Comparison of ENCODE assay signal across 27 cellular contexts in genomic region chr1:212463565-212464270, GRCh38. TPM values are rescaled to one million over a fixed set of nuclear protein-coding genes. Genes with fewer than 3 reads are reported as not detected.
DNase-seq lines count a peak whose midpoint lies in the region; ATAC-seq, FAIRE-seq and TF ChIP-seq lines count a peak whose summit lies in the region.
"Had no signal": no experiment of that assay in that cellular context is flagged by ENCODE, and none has a peak within 500 bp of the region (broad histone marks: within the 10 kb centered on the region; RNA-seq: fewer than 3 reads in every experiment).

No MANE protein-coding gene starts in this region.

- H3K4me1 ChIP-seq in HepG2 (ENCODE audit: insufficient read depth, low read length) (peaks cover 23% of the 10 kb centered on the region), Karpas-422 (ENCODE audit: low read length) (peaks cover 22% of the 10 kb centered on the region)
- H3K4me1 ChIP-seq: adrenal gland, BE2C, colonic mucosa, psoas muscle, SJSA1 had no signal

- no peaks in the 10 kb centered on the region for H4K20me1 ChIP-seq in HepG2 (ENCODE audit: insufficient read depth, low read length)
- H4K20me1 ChIP-seq in Karpas-422 (ENCODE audit: insufficient read depth, low read depth, low read length) = no peaks in the 10 kb centered on the region

- WGBS in HepG2 (ENCODE audit: low lambda C conversion rate) = 32% methylated on average over 7 of the region's 7 CpGs

- H3K9me3 ChIP-seq in HepG2 (ENCODE audit: low read length) (no peaks in the 10 kb centered on the region), Karpas-422 (ENCODE audit: low read length) (no peaks in the 10 kb centered on the region)
- H3K9me3 ChIP-seq: adrenal gland, BE2C, colonic mucosa, esophagus muscularis mucosa, neutrophil, psoas muscle, SJSA1, thyroid gland had no signal

- no TSS peak for BruUV-seq in HepG2 (replicated peaks; lab: Mats Ljungman, UMichigan)

- H3K9ac ChIP-seq in HepG2 (ENCODE audit: insufficient read depth, low read depth, low read length) (no peak overlapping the region), Karpas-422 (ENCODE audit: low read length) (no peak overlapping the region)

- peaks cover 0 to 14% of the 10 kb centered on the region in 2 experiments; a peak in 1 of 5 replicates for H3K27me3 ChIP-seq in HepG2 (ENCODE audit: control insufficient read depth in 1 of 2, insufficient read depth in 2 of 2, low read length in 2 of 2)
- no peaks in the 10 kb centered on the region for H3K27me3 ChIP-seq in Karpas-422 (ENCODE audit: low read length)
- H3K27me3 ChIP-seq: adrenal gland, BE2C, colonic mucosa, esophagus muscularis mucosa, neutrophil, SJSA1, thyroid gland had no signal

- peak; percentile 18 for ATAC-seq in HepG2
- ATAC-seq in GM21515 (IDR thresholded peaks at IDR 0.05; ENCODE audit: unreplicated experiment) = no peak
- ATAC-seq: left cardiac atrium, psoas muscle had no signal

- TF ChIP-seq EP300 in HepG2 (IDR thresholded peaks at IDR 0.05; ENCODE audit: low read depth in 2 of 2, low read length in 2 of 2) (no peak), HepG2 (CRISPR knock-in tag; IDR thresholded peaks at IDR 0.05; ENCODE audit: borderline replicate concordance) (no peak)

- peak overlapping the region in 1 of 3 experiments; percentile 48; a peak in 1 of 6 replicates for H3K4me3 ChIP-seq in HepG2 (replicated peaks in 1 of 3; ENCODE audit: insufficient read depth in 1 of 3, low read depth in 2 of 3, low read length in 3 of 3)
- H3K4me3 ChIP-seq in Karpas-422 (ENCODE audit: low read length) = no peak overlapping the region
- H3K4me3 ChIP-seq: adrenal gland, colonic mucosa, esophagus muscularis mucosa, psoas muscle, SJSA1, thyroid gland had no signal

- no peaks in the 10 kb centered on the region for H3K79me2 ChIP-seq in HepG2 (ENCODE audit: insufficient read depth, low read length)
- no peaks in the 10 kb centered on the region for H3K79me2 ChIP-seq in Karpas-422 (ENCODE audit: low read length)

- H3K9me2 ChIP-seq in Karpas-422 (replicated peaks; ENCODE audit: insufficient read depth, low read length) = no peaks in the 10 kb centered on the region

- H3K4me2 ChIP-seq in HepG2 (ENCODE audit: low read depth, low read length) (peak overlapping the region; percentile 51), Karpas-422 (ENCODE audit: low read depth, low read length, poor library complexity, severe bottlenecking) (no peak overlapping the region)

- DNase-seq in ELF-1 (ENCODE audit: low read depth, low spot score) = peak; percentile 88
- DNase-seq in HepG2 (ENCODE audit: low spot score) = no peak
- no peak for DNase-seq in Karpas-422
- no peak for DNase-seq in GM10266 (ENCODE audit: extremely low spot score)
- DNase-seq: ACHN; activated CD4-positive, alpha-beta T cell treated with anti-CD3 and anti-CD28 coated beads, Interleukin-2, amount 10 ng/mL, durations not matched to agents 7 days and 5 days; activated naive CD4-positive, alpha-beta T cell treated with Interleukin-2 at 50 U/mL for 16 hours; activated T-cell treated with anti-CD3 and anti-CD28 coated beads, Interleukin-2, amount 50 U/mL, for 48 hours; adrenal gland; BE2C; colonic mucosa; DMS79 treated with DMSO at 0.1 percent for 48 hours; foreskin melanocyte; left cardiac atrium; NCI-H1092 treated with DMSO at 0.1 percent for 48 hours; NCI-H1930; NCI-H2227 treated with DMSO at 0.1 percent for 48 hours; psoas muscle; RPMI8226; thyroid gland had no signal

- no peak for TF ChIP-seq POLR2A in HepG2 (IDR thresholded peaks at IDR 0.05; ENCODE audit: insufficient read depth in 1 of 2, low read depth in 2 of 2, low read length in 2 of 2)

- no peak for FAIRE-seq in HepG2 (lab: Jason Lieb, UNC)
- FAIRE-seq: GM18507 had no signal

- TF ChIP-seq RAD21 in HepG2 (CRISPR knock-in tag; IDR thresholded peaks at IDR 0.05) = no peak

- in situ Hi-C loops in HepG2 (cut with HindIII; ENCODE audit: extremely low pct_ligation_motif_present, low pct_unique_long_range_greater_than_20kb) = no loop called here

- TF ChIP-seq CTCF in HepG2 (CRISPR knock-in tag; IDR thresholded peaks at IDR 0.05) = no peak
- TF ChIP-seq CTCF in GM10266 (IDR thresholded peaks at IDR 0.05; ENCODE audit: control insufficient read depth, insufficient read depth, low read depth, missing control alignments) = no peak

- H3K27ac ChIP-seq in angular gyrus (ENCODE audit: low read depth, low read length) = peak overlapping the region; percentile 17
- H3K27ac ChIP-seq in HepG2 (ENCODE audit: extremely low read length, insufficient read depth, low read length) = no peak overlapping the region
- H3K27ac ChIP-seq in temporal lobe (ENCODE audit: low read depth, low read length) = peak overlapping the region; percentile 96
- H3K27ac ChIP-seq in Karpas-422 (ENCODE audit: low read length) = no peak overlapping the region
- H3K27ac ChIP-seq: adrenal gland, colonic mucosa, esophagus muscularis mucosa, neutrophil, psoas muscle, SJSA1, thyroid gland had no signal

- CTCF ChIA-PET in HepG2 (lab: Yijun Ruan, JAX; ENCODE audit: low intra/inter-chr PET ratio, low total read pairs) = no interaction called here

- POLR2A ChIA-PET in HepG2 (lab: Yijun Ruan, JAX) = no interaction called here

- intact Hi-C loops in HepG2 (cut with micrococcal nuclease; ENCODE audit: unreplicated experiment) = no loop called here

- H3K36me3 ChIP-seq in HepG2 (replicated peaks in 1 of 2; ENCODE audit: control insufficient read depth in 1 of 2, insufficient read depth in 2 of 2, low read length in 2 of 2) = no peaks in the 10 kb centered on the region
- no peaks in the 10 kb centered on the region for H3K36me3 ChIP-seq in Karpas-422 (ENCODE audit: insufficient read depth, low read length)
- H3K36me3 ChIP-seq: adrenal gland, BE2C, colonic mucosa, esophagus muscularis mucosa, neutrophil, SJSA1, thyroid gland had no signal

- no peak overlapping the region for H2AFZ ChIP-seq in HepG2 (ENCODE audit: low read length)
- H2AFZ ChIP-seq in Karpas-422 (ENCODE audit: low read length) = no peak overlapping the region

TF ChIP-seq in HepG2, 621 proteins besides CTCF, POLR2A, EP300 and RAD21 (continues in another document):
- TF ChIP-seq RCOR2 (CRISPR knock-in tag; IDR thresholded peaks at IDR 0.05) (no peak), RFX1 (IDR thresholded peaks at IDR 0.05) (no peak), ARHGAP35 (CRISPR knock-in tag; IDR thresholded peaks at IDR 0.05; ENCODE audit: borderline replicate concordance) (no peak), ZNF530 (CRISPR knock-in tag; IDR thresholded peaks at IDR 0.05; ENCODE audit: low read depth) (no peak), ZNF766 (CRISPR knock-in tag; IDR thresholded peaks at IDR 0.05; ENCODE audit: borderline replicate concordance) (no peak)

RNA-seq across cellular contexts. Expression of gene NENF, which starts 31.0 kb away (rescaled TPM):
- total RNA-seq in HepG2 (2016; rRNA removed; fragmentation: Illumina TruSeq; extraction: Trizol) = 24.7 and 40.4 TPM in 2 replicates
- total RNA-seq in HepG2 (2016; cell fraction: cytosol; rRNA removed; fragmentation: Illumina TruSeq; extraction: Trizol; ENCODE audit: low read depth) = 135 and 145 TPM in 2 replicates
- 21.2 and 39.7 TPM in 2 replicates for total RNA-seq in HepG2 (2016; cell fraction: insoluble cytoplasmic fraction; rRNA removed; fragmentation: Illumina TruSeq; extraction: Trizol)
- 87.8 and 107 TPM in 2 replicates for total RNA-seq in HepG2 (2016; cell fraction: membrane; rRNA removed; fragmentation: Illumina TruSeq; extraction: Trizol)
- 20.0 and 22.0 TPM in 2 replicates for total RNA-seq in HepG2 (2016; cell fraction: nucleus; rRNA removed; fragmentation: Illumina TruSeq; extraction: Trizol)
- 28.7 and 31.7 TPM in 2 replicates for polyA plus RNA-seq in HepG2 (2011; rRNA removed)
- 20.5 and 29.5 TPM in 2 replicates for polyA plus RNA-seq in HepG2 (2011; cell fraction: cytosol; rRNA removed)
- polyA plus RNA-seq in HepG2 (2011; cell fraction: nucleus; rRNA removed) = 8.0 and 8.1 TPM in 2 replicates
- 19.9 and 23.4 TPM in 2 replicates for polyA plus RNA-seq in HepG2 (2012)
- 165 and 182 TPM in 2 replicates for polyA plus RNA-seq in HepG2 (2016; cell fraction: cytosol; fragmentation: Illumina TruSeq; extraction: Trizol; ENCODE audit: low read depth)
- polyA plus RNA-seq in HepG2 (2016; cell fraction: insoluble cytoplasmic fraction; fragmentation: Illumina TruSeq; extraction: Trizol; ENCODE audit: low read depth) = 25.7 and 28.8 TPM in 2 replicates
- 91.1 and 106 TPM in 2 replicates for polyA plus RNA-seq in HepG2 (2016; cell fraction: membrane; fragmentation: Illumina TruSeq; extraction: Trizol; ENCODE audit: low read depth)
- 29.8 and 38.4 TPM in 2 replicates for polyA plus RNA-seq in HepG2 (2016; cell fraction: nucleus; fragmentation: Illumina TruSeq; extraction: Trizol; ENCODE audit: insufficient read depth, low read depth)
- 8.3 and 24.3 TPM in 2 replicates for polyA minus RNA-seq in HepG2 (2011; rRNA and poly(A)+ RNA removed; ENCODE audit: low replicate concordance)
- polyA minus RNA-seq in HepG2 (2011; cell fraction: cytosol; rRNA and poly(A)+ RNA removed) = 6.0 and 6.8 TPM in 2 replicates
- polyA minus RNA-seq in HepG2 (2011; cell fraction: nucleus; rRNA and poly(A)+ RNA removed) = 2.5 and 3.5 TPM in 2 replicates
- 19.9 TPM for total RNA-seq in temporal lobe
- 41.4 and 63.9 TPM in 2 replicates for total RNA-seq in Karpas-422 (2014; rRNA removed; shearing (Covaris generic); ENCODE audit: low replicate concordance)

RNA-seq across cellular contexts. Expression of gene PACC1, which starts 49.0 kb away (rescaled TPM):
- total RNA-seq in HepG2 (2016; rRNA removed; fragmentation: Illumina TruSeq; extraction: Trizol) (7.1 and 9.4 TPM in 2 replicates), temporal lobe (19.4 TPM)
- 2.0 and 2.1 TPM in 2 replicates for total RNA-seq in HepG2 (2016; cell fraction: cytosol; rRNA removed; fragmentation: Illumina TruSeq; extraction: Trizol; ENCODE audit: low read depth)
- total RNA-seq in HepG2 (2016; cell fraction: insoluble cytoplasmic fraction; rRNA removed; fragmentation: Illumina TruSeq; extraction: Trizol) = 5.3 and 9.8 TPM in 2 replicates
- 2.5 and 3.3 TPM in 2 replicates for total RNA-seq in HepG2 (2016; cell fraction: membrane; rRNA removed; fragmentation: Illumina TruSeq; extraction: Trizol)
- 11.0 and 12.2 TPM in 2 replicates for total RNA-seq in HepG2 (2016; cell fraction: nucleus; rRNA removed; fragmentation: Illumina TruSeq; extraction: Trizol)
- 10.7 and 14.1 TPM in 2 replicates for polyA plus RNA-seq in HepG2 (2011; rRNA removed)
- polyA plus RNA-seq in HepG2 (2011; cell fraction: cytosol; rRNA removed) = 10.6 and 11.3 TPM in 2 replicates
- 7.5 and 7.6 TPM in 2 replicates for polyA plus RNA-seq in HepG2 (2011; cell fraction: nucleus; rRNA removed)
- 3.4 and 6.4 TPM in 2 replicates for polyA plus RNA-seq in HepG2 (2012)
- 0.76 and 1.3 TPM in 2 replicates for polyA plus RNA-seq in HepG2 (2016; cell fraction: cytosol; fragmentation: Illumina TruSeq; extraction: Trizol; ENCODE audit: low read depth)
- 4.4 and 5.3 TPM in 2 replicates for polyA plus RNA-seq in HepG2 (2016; cell fraction: insoluble cytoplasmic fraction; fragmentation: Illumina TruSeq; extraction: Trizol; ENCODE audit: low read depth)
- 1.2 and 1.4 TPM in 2 replicates for polyA plus RNA-seq in HepG2 (2016; cell fraction: membrane; fragmentation: Illumina TruSeq; extraction: Trizol; ENCODE audit: low read depth)
- 9.7 and 14.6 TPM in 2 replicates for polyA plus RNA-seq in HepG2 (2016; cell fraction: nucleus; fragmentation: Illumina TruSeq; extraction: Trizol; ENCODE audit: insufficient read depth, low read depth)
- polyA minus RNA-seq in HepG2 (2011; rRNA and poly(A)+ RNA removed; ENCODE audit: low replicate concordance) = 31.5 and 38.5 TPM in 2 replicates
- polyA minus RNA-seq in HepG2 (2011; cell fraction: cytosol; rRNA and poly(A)+ RNA removed) = 8.6 and 8.7 TPM in 2 replicates
- 9.5 and 15.3 TPM in 2 replicates for polyA minus RNA-seq in HepG2 (2011; cell fraction: nucleus; rRNA and poly(A)+ RNA removed)
- total RNA-seq in Karpas-422 (2014; rRNA removed; shearing (Covaris generic); ENCODE audit: low replicate concordance) = 8.5 and 17.9 TPM in 2 replicates

Comparison
In these comparisons a context has a peak if more than half of its experiments do, and no peak if none do; other contexts are left out.
1. H3K27ac ChIP-seq: peak in angular gyrus (single experiment) and temporal lobe (single experiment); none in HepG2 (single experiment) and Karpas-422 (single experiment).